Comparison of ENCODE assay signal across 21 cellular contexts in the genomic region with DNA sequence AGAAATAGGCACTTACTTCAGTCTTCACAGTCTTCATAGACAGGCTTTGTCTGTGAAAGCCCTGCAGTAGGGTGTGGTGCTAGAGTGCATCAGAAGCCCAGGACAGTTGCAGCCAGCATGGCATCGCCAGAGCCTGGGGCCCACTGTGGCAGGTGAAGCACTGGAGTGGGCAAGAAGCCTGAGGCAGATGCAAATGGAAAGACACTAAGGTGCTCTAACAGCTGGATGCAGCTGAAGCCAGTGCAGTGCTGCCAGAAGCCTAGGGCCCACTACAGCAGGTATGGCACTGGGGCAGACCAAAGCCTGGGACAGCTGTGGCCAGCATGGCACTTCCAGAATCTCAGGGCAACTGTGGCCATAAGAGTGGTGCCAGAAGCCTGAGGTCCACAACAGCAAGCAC.
"Had no signal": no experiment of that assay in that cellular context is flagged by ENCODE, and none has a peak within 500 bp of the region (broad histone marks: within the 10 kb centered on the region; RNA-seq: fewer than 3 reads in every experiment).

No MANE protein-coding gene starts in this region.

- H3K4me1 ChIP-seq: left lung, lower lobe of right lung, right atrium auricular region, right lobe of liver, suprapubic skin, tibial artery, uterus had no signal

- H3K27ac ChIP-seq: left lung, lower lobe of right lung, ovary, right atrium auricular region, right lobe of liver, skin epidermis, suprapubic skin, thoracic aorta, tibial artery, uterus had no signal

- H3K4me3 ChIP-seq: left lung, lower lobe of right lung, ovary, right atrium auricular region, right lobe of liver, skin epidermis, suprapubic skin, thoracic aorta, tibial artery, uterus had no signal

- H3K36me3 ChIP-seq: left lung, lower lobe of right lung, ovary, right atrium auricular region, right lobe of liver, suprapubic skin, thoracic aorta, tibial artery, uterus had no signal

- H3K27me3 ChIP-seq: left lung, ovary, right atrium auricular region, right lobe of liver, suprapubic skin, tibial artery, uterus had no signal

- H3K9me3 ChIP-seq: ovary, right lobe of liver had no signal

- ATAC-seq: left colon; left lung; lower lobe of right lung; naive thymus-derived CD4-positive, alpha-beta T cell; natural killer cell treated with Interleukin-12 subunit alpha and Interleukin-12 subunit beta and Interleukin-15 and Interleukin-18, amount 100 ng/mL, for 72 hours; right lobe of liver; stimulated activated effector memory CD8-positive, alpha-beta T cell treated with anti-CD3 and anti-CD28 coated beads, Interleukin-12 subunit alpha, Interleukin-12 subunit beta, amount 100 ng/mL, for 72 hours had no signal

- DNase-seq: hippocampal formation; left colon; lower lobe of right lung; mammary epithelial cell; mesenchymal stem cell; naive thymus-derived CD4-positive, alpha-beta T cell; ovary; right lobe of liver; stimulated activated CD4-positive, alpha-beta T cell treated with anti-CD3 and anti-CD28 coated beads, Interleukin-4, amount 100 ng/mL, for 24 hours; stimulated activated naive CD4-positive, alpha-beta T cell; tibial artery; trophoblast cell; uterus had no signal

- FAIRE-seq: keratinocyte had no signal
